11 cellular contexts compared by ENCODE assay signal in genomic region chr5:127833999-127834953, GRCh38.
A peak's percentile ranks its signal among the peaks of the same experiment; 100 is the strongest.
DNase-seq lines count a peak whose midpoint lies in the region; ATAC-seq, FAIRE-seq and TF ChIP-seq lines count a peak whose summit lies in the region.
"Had no signal": no experiment of that assay in that cellular context is flagged by ENCODE, and none has a peak within 500 bp of the region (broad histone marks: within the 10 kb centered on the region; RNA-seq: fewer than 3 reads in every experiment).

No MANE protein-coding gene starts in this region.

- intact Hi-C loops in pancreas (cut with DNase I), result no loop called here

- H3K4me3 ChIP-seq in pancreas, result no peak overlapping the region
- H3K4me3 ChIP-seq: esophagus squamous epithelium had no signal

- H3K9me3 ChIP-seq in pancreas, result no peaks in the 10 kb centered on the region
- H3K9me3 ChIP-seq: esophagus squamous epithelium had no signal

- no peak for DNase-seq in GM13976 (ENCODE audit: low spot score)
- DNase-seq in H54 (ENCODE audit: insufficient read length, low spot score), result no peak
- DNase-seq in NCI-H1930 (lab: John Stamatoyannopoulos, UW), result peak; percentile 52 to 68
- peak; percentile 34 for DNase-seq in inferior parietal cortex (ENCODE audit: extremely low spot score)
- DNase-seq in glomerular visceral epithelial cell (ENCODE audit: extremely low spot score), result no peak
- DNase-seq in pancreas, result no peak
- DNase-seq: activated naive CD4-positive, alpha-beta T cell treated with anti-CD3 and anti-CD28 coated beads, Interleukin-2, amount 10 ng/mL, durations not matched to agents 7 days and 5 days; esophagus squamous epithelium; T-cell had no signal

- ATAC-seq in GM18502 (IDR thresholded peaks at IDR 0.05; ENCODE audit: poor library complexity, unreplicated experiment) (no peak), pancreas (no peak), HG03439 (IDR thresholded peaks at IDR 0.05; ENCODE audit: unreplicated experiment) (no peak)
- ATAC-seq: T-cell had no signal

- in situ Hi-C loops in GM13976 (cut with MboI; ENCODE audit: low sequenced_read_pairs, unreplicated experiment), result no loop called here

- TF ChIP-seq POLR2A in H54 (IDR thresholded peaks at IDR 0.05; ENCODE audit: low read depth, low read length), result no peak

- no peak overlapping the region for H3K27ac ChIP-seq in pancreas
- H3K27ac ChIP-seq: esophagus squamous epithelium had no signal

- FAIRE-seq in H54 (lab: Jason Lieb, UNC), result peak; percentile 20
- no peak for FAIRE-seq in pancreas (lab: Jason Lieb, UNC)

- H3K36me3 ChIP-seq in pancreas, result no peaks in the 10 kb centered on the region
- H3K36me3 ChIP-seq: esophagus squamous epithelium had no signal

- no peaks in the 10 kb centered on the region for H3K4me1 ChIP-seq in pancreas

- TF ChIP-seq CTCF in GM13976 (IDR thresholded peaks at IDR 0.05; ENCODE audit: borderline replicate concordance, control extremely low read depth, extremely low read depth, insufficient read depth, missing control alignments) (peak; percentile 5), pancreas (IDR thresholded peaks at IDR 0.05) (no peak)

- WGBS in pancreas, 2 donors, result 58 to 65% methylated on average over 7 of the region's 7 CpGs

- no peaks in the 10 kb centered on the region for H3K27me3 ChIP-seq in pancreas

Comparison
In these comparisons a context has a peak if more than half of its experiments do, and no peak if none do; other contexts are left out.
1. DNase-seq: peak in NCI-H1930 (2 of 2) and inferior parietal cortex (single experiment); none in GM13976 (single experiment), H54 (single experiment), glomerular visceral epithelial cell (single experiment) and pancreas (0 of 6).